In the genomic region with DNA sequence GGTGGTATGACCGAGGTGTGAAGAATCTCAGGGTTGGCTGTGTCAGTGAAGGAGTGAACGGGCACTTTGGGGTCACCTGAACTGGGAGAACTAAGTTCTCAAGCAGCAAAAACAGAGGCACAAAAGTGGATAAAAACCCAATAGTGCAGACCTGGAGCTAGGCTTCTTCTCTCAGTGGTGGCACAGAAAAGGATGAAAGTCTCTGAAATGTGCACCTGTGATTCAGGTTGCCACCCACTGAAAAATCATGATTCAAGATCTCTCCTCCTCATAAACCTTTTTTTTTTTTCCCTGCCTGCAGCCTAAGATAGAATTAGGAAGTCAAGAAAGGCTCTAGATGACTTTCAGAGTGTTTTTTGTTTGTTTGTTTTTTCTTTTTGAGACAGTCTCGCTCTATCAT, we compare ENCODE assay signal across 31 cellular contexts.
"Had no signal": no experiment of that assay in that cellular context is flagged by ENCODE, and none has a peak within 500 bp of the region (broad histone marks: within the 10 kb centered on the region; RNA-seq: fewer than 3 reads in every experiment).

No MANE protein-coding gene starts in this region.

- H3K27ac ChIP-seq: ascending aorta, breast epithelium, coronary artery, esophagus muscularis mucosa, foreskin keratinocyte, gastrocnemius medialis, WERI-Rb-1 had no signal

- H3K4me3 ChIP-seq: ascending aorta, breast epithelium, coronary artery, dorsolateral prefrontal cortex, esophagus muscularis mucosa, gastrocnemius medialis had no signal

- DNase-seq: activated B cell treated with CpG ODN at 0.5 μM for 24 hours; activated CD4-positive, alpha-beta memory T cell treated with anti-CD3 and anti-CD28 coated beads for 36 hours; activated CD4-positive, alpha-beta T cell treated with anti-CD3 and anti-CD28 coated beads, Interleukin-2, amount 10 ng/mL, durations not matched to agents 24 days and 14 days; activated CD8-positive, alpha-beta memory T cell treated with anti-CD3 and anti-CD28 coated beads, Interleukin-2, amount 10 ng/mL, durations not matched to agents 7 days and 5 days; activated CD8-positive, alpha-beta memory T cell treated with anti-CD3 and anti-CD28 coated beads, Interleukin-2, amount 50 U/mL, for 4 hours; activated CD8-positive, alpha-beta T cell treated with anti-CD3 and anti-CD28 coated beads, Interleukin-2, amount 10 ng/mL, durations not matched to agents 7 days and 5 days; activated gamma-delta T cell; activated naive CD4-positive, alpha-beta T cell; activated naive CD4-positive, alpha-beta T cell treated with anti-CD3 and anti-CD28 coated beads, Interleukin-2, amount 10 ng/mL, durations not matched to agents 7 days and 5 days; activated naive CD8-positive, alpha-beta T cell treated with anti-CD3 and anti-CD28 coated beads, Interleukin-2, amount 10 ng/mL, durations not matched to agents 7 days and 5 days; activated T-cell treated with anti-CD3 and anti-CD28 coated beads, Interleukin-2, amount 50 U/mL, for 1 hour; activated T-cell treated with anti-CD3 and anti-CD28 coated beads, Interleukin-2, amount 50 U/mL, for 72 hours; dorsolateral prefrontal cortex; effector memory CD8-positive, alpha-beta T cell; erythroblast; foreskin keratinocyte; gastrocnemius medialis; T-helper 1 cell; T-helper 17 cell; T1000; WERI-Rb-1 had no signal

- H3K4me1 ChIP-seq: ascending aorta, breast epithelium, esophagus muscularis mucosa, foreskin keratinocyte, gastrocnemius medialis had no signal

- H3K27me3 Mint-ChIP-seq: activated B cell treated with CpG ODN at 0.5 μM for 24 hours; activated CD4-positive, alpha-beta T cell treated with anti-CD3 and anti-CD28 coated beads, Interleukin-2, amount 10 ng/mL, durations not matched to agents 24 days and 14 days; activated CD8-positive, alpha-beta memory T cell treated with anti-CD3 and anti-CD28 coated beads, Interleukin-2, amount 10 ng/mL, durations not matched to agents 7 days and 5 days; activated naive CD4-positive, alpha-beta T cell treated with anti-CD3 and anti-CD28 coated beads, Interleukin-2, amount 10 ng/mL, durations not matched to agents 7 days and 5 days had no signal

- H3K9me3 Mint-ChIP-seq: activated B cell treated with CpG ODN at 0.5 μM for 24 hours; central memory CD8-positive, alpha-beta T cell; T-helper 2 cell treated with Interferon-gamma antibody and Interleukin-4, amounts not matched to agents 5 μg/mL and 100 μg/mL, for 36 hours had no signal

- H3K36me3 Mint-ChIP-seq: activated CD4-positive, alpha-beta memory T cell treated with anti-CD3 and anti-CD28 coated beads for 36 hours; activated CD8-positive, alpha-beta memory T cell treated with anti-CD3 and anti-CD28 coated beads, Interleukin-2, amount 10 ng/mL, durations not matched to agents 7 days and 5 days; activated naive CD4-positive, alpha-beta T cell treated with anti-CD3 and anti-CD28 coated beads, Interleukin-2, amount 10 ng/mL, durations not matched to agents 7 days and 5 days; activated naive CD4-positive, alpha-beta T cell treated with anti-CD3 and anti-CD28 coated beads, Interleukin-2, amount 50 U/mL, for 72 hours; activated naive CD8-positive, alpha-beta T cell treated with anti-CD3 and anti-CD28 coated beads, Interleukin-2, amount 10 ng/mL, durations not matched to agents 7 days and 5 days; brain had no signal

- H3K4me3 Mint-ChIP-seq: activated B cell treated with CpG ODN at 0.5 μM for 24 hours; activated CD4-positive, alpha-beta memory T cell treated with anti-CD3 and anti-CD28 coated beads for 36 hours; activated CD4-positive, alpha-beta T cell treated with anti-CD3 and anti-CD28 coated beads, Interleukin-2, amount 10 ng/mL, durations not matched to agents 24 days and 14 days; activated CD8-positive, alpha-beta memory T cell treated with anti-CD3 and anti-CD28 coated beads, Interleukin-2, amount 10 ng/mL, durations not matched to agents 7 days and 5 days; activated CD8-positive, alpha-beta T cell treated with anti-CD3 and anti-CD28 coated beads, Interleukin-2, amount 10 ng/mL, durations not matched to agents 7 days and 5 days; activated naive CD4-positive, alpha-beta T cell treated with anti-CD3 and anti-CD28 coated beads, Interleukin-2, amount 10 ng/mL, durations not matched to agents 7 days and 5 days; activated naive CD8-positive, alpha-beta T cell treated with anti-CD3 and anti-CD28 coated beads, Interleukin-2, amount 10 ng/mL, durations not matched to agents 7 days and 5 days; activated T-cell treated with anti-CD3 and anti-CD28 coated beads, Interleukin-2, amount 50 U/mL, for 72 hours; brain; central memory CD8-positive, alpha-beta T cell; dendritic cell treated with granulocyte-macrophage colony-stimulating factor and Interleukin-4, amounts not matched to agents 40 ng/mL and 50 ng/mL, for 4 days; effector memory CD8-positive, alpha-beta T cell; T-helper 17 cell; T-helper 2 cell treated with Interferon-gamma antibody and Interleukin-4, amounts not matched to agents 5 μg/mL and 100 μg/mL, for 36 hours had no signal

- H3K9me3 ChIP-seq: ascending aorta, breast epithelium, esophagus muscularis mucosa, gastrocnemius medialis had no signal

- H3K4me1 Mint-ChIP-seq: activated B cell treated with CpG ODN at 0.5 μM for 24 hours; activated CD8-positive, alpha-beta memory T cell treated with anti-CD3 and anti-CD28 coated beads, Interleukin-2, amount 10 ng/mL, durations not matched to agents 7 days and 5 days; activated naive CD4-positive, alpha-beta T cell treated with anti-CD3 and anti-CD28 coated beads, Interleukin-2, amount 10 ng/mL, durations not matched to agents 7 days and 5 days; activated naive CD8-positive, alpha-beta T cell treated with anti-CD3 and anti-CD28 coated beads, Interleukin-2, amount 10 ng/mL, durations not matched to agents 7 days and 5 days; central memory CD8-positive, alpha-beta T cell; T-helper 17 cell had no signal

- H3K36me3 ChIP-seq: ascending aorta, breast epithelium, esophagus muscularis mucosa, gastrocnemius medialis, WERI-Rb-1 had no signal

- ATAC-seq: activated CD4-positive, CD25-positive, alpha-beta regulatory T cell treated with anti-CD3 and anti-CD28 coated beads, Interleukin-2, amount 50 U/mL, for 24 hours; activated CD8-positive, alpha-beta memory T cell treated with anti-CD3 and anti-CD28 coated beads, Interleukin-2, amount 10 ng/mL, durations not matched to agents 7 days and 5 days; activated CD8-positive, alpha-beta T cell treated with anti-CD3 and anti-CD28 coated beads, Interleukin-2, amount 10 ng/mL, durations not matched to agents 7 days and 5 days; activated naive CD4-positive, alpha-beta T cell treated with anti-CD3 and anti-CD28 coated beads, Interleukin-2, amount 50 U/mL, for 72 hours; activated T-cell treated with anti-CD3 and anti-CD28 coated beads, Interleukin-2, amount 50 U/mL, for 72 hours; effector memory CD8-positive, alpha-beta T cell; gastrocnemius medialis had no signal

- H3K27me3 ChIP-seq: ascending aorta, breast epithelium, foreskin keratinocyte, gastrocnemius medialis had no signal

- H3K27ac Mint-ChIP-seq: activated B cell treated with CpG ODN at 0.5 μM for 24 hours; activated CD4-positive, alpha-beta memory T cell treated with anti-CD3 and anti-CD28 coated beads for 36 hours; activated CD4-positive, alpha-beta T cell treated with anti-CD3 and anti-CD28 coated beads, Interleukin-2, amount 10 ng/mL, durations not matched to agents 24 days and 14 days; activated CD8-positive, alpha-beta memory T cell treated with anti-CD3 and anti-CD28 coated beads, Interleukin-2, amount 10 ng/mL, durations not matched to agents 7 days and 5 days; activated CD8-positive, alpha-beta T cell treated with anti-CD3 and anti-CD28 coated beads, Interleukin-2, amount 10 ng/mL, durations not matched to agents 7 days and 5 days; activated naive CD4-positive, alpha-beta T cell treated with anti-CD3 and anti-CD28 coated beads, Interleukin-2, amount 10 ng/mL, durations not matched to agents 7 days and 5 days; activated naive CD4-positive, alpha-beta T cell treated with anti-CD3 and anti-CD28 coated beads, Interleukin-2, amount 50 U/mL, for 72 hours; activated naive CD8-positive, alpha-beta T cell treated with anti-CD3 and anti-CD28 coated beads, Interleukin-2, amount 10 ng/mL, durations not matched to agents 7 days and 5 days; activated T-cell treated with anti-CD3 and anti-CD28 coated beads, Interleukin-2, amount 50 U/mL, for 72 hours; brain; dendritic cell treated with granulocyte-macrophage colony-stimulating factor and Interleukin-4, amounts not matched to agents 40 ng/mL and 50 ng/mL, for 4 days; effector memory CD8-positive, alpha-beta T cell; T-helper 17 cell; T-helper 2 cell treated with Interferon-gamma antibody and Interleukin-4, amounts not matched to agents 5 μg/mL and 100 μg/mL, for 36 hours had no signal
